37 cellular contexts compared by ENCODE assay signal in the genomic region with DNA sequence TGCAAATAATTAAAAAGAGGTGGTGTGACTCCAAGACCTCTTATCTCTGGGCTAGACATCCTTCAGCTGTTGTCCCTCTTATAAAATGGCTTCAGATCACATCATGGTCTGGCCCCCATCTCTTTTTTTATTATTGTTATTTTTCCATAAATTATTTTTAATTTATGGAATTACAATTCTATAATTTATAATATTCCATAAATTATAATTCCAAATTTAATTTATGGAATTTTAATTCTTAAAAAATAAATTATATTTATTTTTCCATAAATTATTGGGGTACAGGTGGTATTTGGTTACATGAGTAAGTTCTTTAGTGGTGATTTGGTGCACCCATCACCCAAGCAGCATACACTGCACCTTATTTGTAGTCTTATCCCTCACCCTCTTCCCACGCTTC.
"Had no signal": no experiment of that assay in that cellular context is flagged by ENCODE, and none has a peak within 500 bp of the region (broad histone marks: within the 10 kb centered on the region; RNA-seq: fewer than 3 reads in every experiment).

No MANE protein-coding gene starts in this region.

- H3K36me3 Mint-ChIP-seq: activated CD4-positive, alpha-beta memory T cell treated with anti-CD3 and anti-CD28 coated beads for 36 hours; activated naive CD4-positive, alpha-beta T cell treated with anti-CD3 and anti-CD28 coated beads, Interleukin-2, amount 50 U/mL, for 72 hours; activated naive CD8-positive, alpha-beta T cell treated with anti-CD3 and anti-CD28 coated beads for 36 hours had no signal

- DNase-seq: activated B cell treated with CpG ODN at 0.5 μM for 24 hours; activated CD4-positive, alpha-beta memory T cell treated with anti-CD3 and anti-CD28 coated beads for 36 hours; activated CD4-positive, alpha-beta T cell treated with anti-CD3 and anti-CD28 coated beads for 4 hours; activated CD4-positive, alpha-beta T cell treated with anti-CD3 and anti-CD28 coated beads, Interleukin-2, amount 10 ng/mL, durations not matched to agents 24 days and 14 days; activated CD4-positive, alpha-beta T cell treated with anti-CD3 and anti-CD28 coated beads, Interleukin-2, amount 50 U/mL, for 1 hour; activated CD4-positive, alpha-beta T cell treated with anti-CD3 and anti-CD28 coated beads, Interleukin-2, amount 50 U/mL, for 4 hours; activated CD4-positive, CD25-positive, alpha-beta regulatory T cell treated with anti-CD3 and anti-CD28 coated beads, Interleukin-2, amount 50 U/mL, for 72 hours; activated CD8-positive, alpha-beta memory T cell treated with anti-CD3 and anti-CD28 coated beads, Interleukin-2, amount 50 U/mL, for 4 hours; activated CD8-positive, alpha-beta T cell treated with anti-CD3 and anti-CD28 coated beads for 36 hours; activated effector memory CD4-positive, alpha-beta T cell treated with anti-CD3 and anti-CD28 coated beads, Interleukin-2, amount 50 U/mL, for 16 hours; activated gamma-delta T cell treated with Interleukin-2 at 50 U/mL for 16 hours; activated naive CD4-positive, alpha-beta T cell; activated naive CD4-positive, alpha-beta T cell treated with anti-CD3 and anti-CD28 coated beads for 36 hours; activated naive CD4-positive, alpha-beta T cell treated with anti-CD3 and anti-CD28 coated beads, Interleukin-2, amount 50 U/mL, for 16 hours; activated naive CD8-positive, alpha-beta T cell treated with anti-CD3 and anti-CD28 coated beads for 36 hours; activated T-cell treated with anti-CD3 and anti-CD28 coated beads for 4 hours; activated T-cell treated with anti-CD3 and anti-CD28 coated beads, Interleukin-2, amount 50 U/mL, for 1 hour; activated T-cell treated with anti-CD3 and anti-CD28 coated beads, Interleukin-2, amount 50 U/mL, for 4 hours; activated T-cell treated with anti-CD3 and anti-CD28 coated beads, Interleukin-2, amount 50 U/mL, for 72 hours; adrenal gland; amniotic stem cell; aorta; body of pancreas; brain microvascular endothelial cell; central memory CD4-positive, alpha-beta T cell; SW 1271; T-helper 1 cell; T-helper 2 cell; T-helper 9 cell; WERI-Rb-1 had no signal

- H3K27me3 ChIP-seq: adrenal gland, body of pancreas, brain microvascular endothelial cell, breast epithelium had no signal

- H3K9me3 ChIP-seq: adrenal gland, body of pancreas, breast epithelium had no signal

- H3K4me3 ChIP-seq: adrenal gland, body of pancreas, breast epithelium had no signal

- H3K27ac ChIP-seq: adrenal gland, body of pancreas, brain microvascular endothelial cell, breast epithelium, WERI-Rb-1 had no signal

- H3K27me3 Mint-ChIP-seq: activated CD4-positive, alpha-beta memory T cell treated with anti-CD3 and anti-CD28 coated beads for 36 hours; activated CD8-positive, alpha-beta T cell treated with anti-CD3 and anti-CD28 coated beads for 36 hours; activated naive CD8-positive, alpha-beta T cell treated with anti-CD3 and anti-CD28 coated beads for 36 hours; activated T-helper 17 cell treated with anti-CD3 and anti-CD28 coated beads, Interleukin-2, amount 50 U/mL, for 72 hours had no signal

- H3K9me3 Mint-ChIP-seq: activated B cell treated with CpG ODN at 0.5 μM for 24 hours; activated CD4-positive, alpha-beta memory T cell treated with anti-CD3 and anti-CD28 coated beads for 36 hours; activated CD4-positive, alpha-beta T cell treated with anti-CD3 and anti-CD28 coated beads, Interleukin-2, amount 10 ng/mL, durations not matched to agents 24 days and 14 days; activated CD8-positive, alpha-beta T cell treated with anti-CD3 and anti-CD28 coated beads for 36 hours; activated naive CD4-positive, alpha-beta T cell treated with anti-CD3 and anti-CD28 coated beads for 36 hours; activated naive CD4-positive, alpha-beta T cell treated with anti-CD3 and anti-CD28 coated beads, Interleukin-2, amount 50 U/mL, for 72 hours; activated naive CD8-positive, alpha-beta T cell treated with anti-CD3 and anti-CD28 coated beads for 36 hours; activated T-cell treated with anti-CD3 and anti-CD28 coated beads, Interleukin-2, amount 50 U/mL, for 4 hours; activated T-cell treated with anti-CD3 and anti-CD28 coated beads, Interleukin-2, amount 50 U/mL, for 72 hours; activated T-helper 1 cell treated with anti-CD3 and anti-CD28 coated beads, Interleukin-12 subunit alpha, Interleukin-12 subunit beta, Interleukin-2, Interleukin-4 antibody, amounts not matched to agents 30 ng/mL and 10 ng/mL and 1 ng/mL, durations not matched to agents 14 hours and 24 hours and 36 hours; activated T-helper 17 cell treated with anti-CD3 and anti-CD28 coated beads, Interleukin-2, amount 50 U/mL, for 72 hours; T-helper 1 cell treated with Interleukin-12 subunit alpha and Interleukin-12 subunit beta and Interleukin-4 antibody, amounts not matched to agents 30 μg/mL and 1 μg/mL, for 36 hours; T-helper 2 cell treated with Interferon-gamma antibody and Interleukin-4, amounts not matched to agents 5 μg/mL and 100 μg/mL, for 36 hours had no signal

- FAIRE-seq: astrocyte had no signal

- H3K27ac Mint-ChIP-seq: activated B cell treated with CpG ODN at 0.5 μM for 24 hours; activated CD4-positive, alpha-beta memory T cell treated with anti-CD3 and anti-CD28 coated beads for 36 hours; activated CD4-positive, alpha-beta T cell treated with anti-CD3 and anti-CD28 coated beads, Interleukin-2, amount 10 ng/mL, durations not matched to agents 24 days and 14 days; activated CD8-positive, alpha-beta T cell treated with anti-CD3 and anti-CD28 coated beads for 36 hours; activated naive CD4-positive, alpha-beta T cell treated with anti-CD3 and anti-CD28 coated beads for 36 hours; activated naive CD4-positive, alpha-beta T cell treated with anti-CD3 and anti-CD28 coated beads, Interleukin-2, amount 50 U/mL, for 72 hours; activated naive CD8-positive, alpha-beta T cell treated with anti-CD3 and anti-CD28 coated beads for 36 hours; activated T-cell treated with anti-CD3 and anti-CD28 coated beads, Interleukin-2, amount 50 U/mL, for 72 hours; activated T-helper 1 cell treated with anti-CD3 and anti-CD28 coated beads, Interleukin-12 subunit alpha, Interleukin-12 subunit beta, Interleukin-2, Interleukin-4 antibody, amounts not matched to agents 30 ng/mL and 10 ng/mL and 1 ng/mL, durations not matched to agents 14 hours and 24 hours and 36 hours; activated T-helper 17 cell treated with anti-CD3 and anti-CD28 coated beads, Interleukin-2, amount 50 U/mL, for 72 hours; T-helper 1 cell treated with Interleukin-12 subunit alpha and Interleukin-12 subunit beta and Interleukin-4 antibody, amounts not matched to agents 30 μg/mL and 1 μg/mL, for 36 hours; T-helper 2 cell treated with Interferon-gamma antibody and Interleukin-4, amounts not matched to agents 5 μg/mL and 100 μg/mL, for 36 hours had no signal

- H3K4me1 ChIP-seq: adrenal gland, body of pancreas, breast epithelium had no signal

- H3K36me3 ChIP-seq: adrenal gland, brain microvascular endothelial cell, breast epithelium, WERI-Rb-1 had no signal

- H3K4me1 Mint-ChIP-seq: activated B cell treated with CpG ODN at 0.5 μM for 24 hours; activated CD4-positive, alpha-beta T cell treated with anti-CD3 and anti-CD28 coated beads, Interleukin-2, amount 10 ng/mL, durations not matched to agents 24 days and 14 days; activated naive CD8-positive, alpha-beta T cell treated with anti-CD3 and anti-CD28 coated beads for 36 hours; activated T-helper 17 cell treated with anti-CD3 and anti-CD28 coated beads, Interleukin-2, amount 50 U/mL, for 72 hours had no signal

- ATAC-seq: activated CD8-positive, alpha-beta T cell treated with anti-CD3 and anti-CD28 coated beads for 36 hours; activated T-cell treated with anti-CD3 and anti-CD28 coated beads, Interleukin-2, amount 50 U/mL, for 4 hours; body of pancreas had no signal

- H3K4me3 Mint-ChIP-seq: activated B cell treated with CpG ODN at 0.5 μM for 24 hours; activated CD4-positive, alpha-beta memory T cell treated with anti-CD3 and anti-CD28 coated beads for 36 hours; activated CD4-positive, alpha-beta T cell treated with anti-CD3 and anti-CD28 coated beads, Interleukin-2, amount 10 ng/mL, durations not matched to agents 24 days and 14 days; activated CD8-positive, alpha-beta T cell treated with anti-CD3 and anti-CD28 coated beads for 36 hours; activated naive CD4-positive, alpha-beta T cell treated with anti-CD3 and anti-CD28 coated beads for 36 hours; activated naive CD8-positive, alpha-beta T cell treated with anti-CD3 and anti-CD28 coated beads for 36 hours; activated T-cell treated with anti-CD3 and anti-CD28 coated beads, Interleukin-2, amount 50 U/mL, for 4 hours; activated T-cell treated with anti-CD3 and anti-CD28 coated beads, Interleukin-2, amount 50 U/mL, for 72 hours; activated T-helper 1 cell treated with anti-CD3 and anti-CD28 coated beads, Interleukin-12 subunit alpha, Interleukin-12 subunit beta, Interleukin-2, Interleukin-4 antibody, amounts not matched to agents 30 ng/mL and 10 ng/mL and 1 ng/mL, durations not matched to agents 14 hours and 24 hours and 36 hours; activated T-helper 17 cell treated with anti-CD3 and anti-CD28 coated beads, Interleukin-2, amount 50 U/mL, for 72 hours; T-helper 1 cell treated with Interleukin-12 subunit alpha and Interleukin-12 subunit beta and Interleukin-4 antibody, amounts not matched to agents 30 μg/mL and 1 μg/mL, for 36 hours; T-helper 2 cell treated with Interferon-gamma antibody and Interleukin-4, amounts not matched to agents 5 μg/mL and 100 μg/mL, for 36 hours had no signal
